In genomic region chr6:11535801-11536230, GRCh38 we compare ENCODE assay signal across 10 cellular contexts. TPM values are rescaled to one million over a fixed set of nuclear protein-coding genes. Genes with fewer than 3 reads are reported as not detected.
A peak's percentile ranks its signal among the peaks of the same experiment; 100 is the strongest.
DNase-seq lines count a peak whose midpoint lies in the region; ATAC-seq and TF ChIP-seq lines count a peak whose summit lies in the region.
"Had no signal": no experiment of that assay in that cellular context is flagged by ENCODE, and none has a peak within 500 bp of the region (broad histone marks: within the 10 kb centered on the region; RNA-seq: fewer than 3 reads in every experiment).

No MANE protein-coding gene starts in this region.

- POLR2A ChIA-PET in activated CD4-positive, alpha-beta memory T cell treated with anti-CD3 and anti-CD28 coated beads for 36 hours (lab: Charles Lee): no interaction called here
- POLR2A ChIA-PET in activated CD4-positive, alpha-beta memory T cell treated with anti-CD3 and anti-CD28 coated beads, Interleukin-2, amount 10 ng/mL, durations not matched to agents 7 days and 5 days (lab: Charles Lee): no interaction called here

- intact Hi-C loops in activated CD4-positive, alpha-beta memory T cell treated with anti-CD3 and anti-CD28 coated beads for 36 hours (cut with micrococcal nuclease): loop anchor here (2.0 to 5.0 kb wide), 2 partner anchors 75 to 169 kb away; no protein-coding TSS in a partner anchor
- intact Hi-C loops in dorsolateral prefrontal cortex (cut with DNase I): loop anchor here (5.0 kb wide), 2 partner anchors 41 to 444 kb away; partner anchors contain the start of gene SMIM13 (in 1 of the 2)
- intact Hi-C loops in gastrocnemius medialis (cut with DNase I; ENCODE audit: low total_unique reads): loop anchor here (5.0 kb wide), 1 partner anchor 41 kb away; no protein-coding TSS in a partner anchor

- H3K4me1 ChIP-seq in gastrocnemius medialis: peaks cover 4 to 21% of the 10 kb centered on the region in 2 donors

- TF ChIP-seq POLR2A in gastrocnemius medialis (IDR thresholded peaks at IDR 0.05): no peak

- ATAC-seq in gastrocnemius medialis: no peak

- H3K36me3 Mint-ChIP-seq in activated CD4-positive, alpha-beta memory T cell treated with anti-CD3 and anti-CD28 coated beads for 36 hours: no peaks in the 10 kb centered on the region
- H3K36me3 Mint-ChIP-seq in activated CD4-positive, alpha-beta memory T cell treated with anti-CD3 and anti-CD28 coated beads, Interleukin-2, amount 10 ng/mL, durations not matched to agents 7 days and 5 days (ENCODE audit: low read depth): no peaks in the 10 kb centered on the region
- no peaks in the 10 kb centered on the region for H3K36me3 Mint-ChIP-seq in progenitor cell of endocrine pancreas (ENCODE audit: insufficient read depth)

- H3K27me3 Mint-ChIP-seq in activated CD4-positive, alpha-beta memory T cell treated with anti-CD3 and anti-CD28 coated beads for 36 hours: peaks cover 15% of the 10 kb centered on the region
- H3K27me3 Mint-ChIP-seq in activated CD4-positive, alpha-beta memory T cell treated with anti-CD3 and anti-CD28 coated beads, Interleukin-2, amount 10 ng/mL, durations not matched to agents 7 days and 5 days: peaks cover 52% of the 10 kb centered on the region
- peaks cover 18% of the 10 kb centered on the region for H3K27me3 Mint-ChIP-seq in progenitor cell of endocrine pancreas
- H3K27me3 Mint-ChIP-seq: activated B cell treated with CpG ODN at 0.5 μM for 24 hours had no signal

- peak; percentile 45 for DNase-seq in activated CD4-positive, alpha-beta memory T cell treated with anti-CD3 and anti-CD28 coated beads for 36 hours
- no peak for DNase-seq in activated CD4-positive, alpha-beta memory T cell treated with anti-CD3 and anti-CD28 coated beads, Interleukin-2, amount 10 ng/mL, durations not matched to agents 7 days and 5 days
- DNase-seq in dorsolateral prefrontal cortex (no peak), progenitor cell of endocrine pancreas (ENCODE audit: low spot score, unreplicated experiment) (no peak), gastrocnemius medialis (no peak), NCI-H1930 (lab: John Stamatoyannopoulos, UW) (no peak)
- no peak for DNase-seq in activated effector memory CD4-positive, alpha-beta T cell treated with Interleukin-2 at 50 U/mL for 16 hours
- DNase-seq: activated B cell treated with CpG ODN at 0.5 μM for 24 hours had no signal

- no peak overlapping the region for H3K27ac Mint-ChIP-seq in activated CD4-positive, alpha-beta memory T cell treated with anti-CD3 and anti-CD28 coated beads for 36 hours
- no peak overlapping the region for H3K27ac Mint-ChIP-seq in activated CD4-positive, alpha-beta memory T cell treated with anti-CD3 and anti-CD28 coated beads, Interleukin-2, amount 10 ng/mL, durations not matched to agents 7 days and 5 days
- no peak overlapping the region for H3K27ac Mint-ChIP-seq in progenitor cell of endocrine pancreas
- H3K27ac Mint-ChIP-seq: activated B cell treated with CpG ODN at 0.5 μM for 24 hours had no signal

- H3K36me3 ChIP-seq in gastrocnemius medialis: no peaks in the 10 kb centered on the region
- H3K36me3 ChIP-seq: BLaER1 had no signal

- H3K9me3 Mint-ChIP-seq in activated CD4-positive, alpha-beta memory T cell treated with anti-CD3 and anti-CD28 coated beads for 36 hours: no peaks in the 10 kb centered on the region
- no peaks in the 10 kb centered on the region for H3K9me3 Mint-ChIP-seq in activated CD4-positive, alpha-beta memory T cell treated with anti-CD3 and anti-CD28 coated beads, Interleukin-2, amount 10 ng/mL, durations not matched to agents 7 days and 5 days
- H3K9me3 Mint-ChIP-seq in progenitor cell of endocrine pancreas (ENCODE audit: low read depth): no peaks in the 10 kb centered on the region
- H3K9me3 Mint-ChIP-seq: activated B cell treated with CpG ODN at 0.5 μM for 24 hours had no signal

- H3K27me3 ChIP-seq in dorsolateral prefrontal cortex (no peaks in the 10 kb centered on the region), gastrocnemius medialis (no peaks in the 10 kb centered on the region)

- TF ChIP-seq CTCF in dorsolateral prefrontal cortex (IDR thresholded peaks at IDR 0.05 in 54 of 56, conservative IDR thresholded peaks at IDR 0.05 in 2 of 56; ENCODE audit: low read depth in 1 of 56, partially characterized antibody in 56 of 56): no peak
- no peak for TF ChIP-seq CTCF in progenitor cell of endocrine pancreas (IDR thresholded peaks at IDR 0.05; ENCODE audit: unreplicated experiment)
- TF ChIP-seq CTCF in gastrocnemius medialis (IDR thresholded peaks at IDR 0.05 in 4 of 5, conservative IDR thresholded peaks at IDR 0.05 in 1 of 5): no peak

- no peak overlapping the region for H3K4me3 Mint-ChIP-seq in activated CD4-positive, alpha-beta memory T cell treated with anti-CD3 and anti-CD28 coated beads for 36 hours
- H3K4me3 Mint-ChIP-seq in activated CD4-positive, alpha-beta memory T cell treated with anti-CD3 and anti-CD28 coated beads, Interleukin-2, amount 10 ng/mL, durations not matched to agents 7 days and 5 days: no peak overlapping the region
- H3K4me3 Mint-ChIP-seq in progenitor cell of endocrine pancreas (ENCODE audit: low read depth): peak overlapping the region; percentile 12

- H3K4me3 ChIP-seq in dorsolateral prefrontal cortex (peak overlapping the region in 8 of 59 donors; percentile 85 to 96 (median 88)), gastrocnemius medialis (no peak overlapping the region)

- H3K4me1 Mint-ChIP-seq in activated CD4-positive, alpha-beta memory T cell treated with anti-CD3 and anti-CD28 coated beads for 36 hours (ENCODE audit: low read depth): peaks cover 9% of the 10 kb centered on the region
- peaks cover 12% of the 10 kb centered on the region for H3K4me1 Mint-ChIP-seq in activated CD4-positive, alpha-beta memory T cell treated with anti-CD3 and anti-CD28 coated beads, Interleukin-2, amount 10 ng/mL, durations not matched to agents 7 days and 5 days
- H3K4me1 Mint-ChIP-seq in progenitor cell of endocrine pancreas (ENCODE audit: low read depth): peaks cover 9% of the 10 kb centered on the region

- H3K9me3 ChIP-seq in gastrocnemius medialis: no peaks in the 10 kb centered on the region
- H3K9me3 ChIP-seq: BLaER1 had no signal

- in situ Hi-C loops in gastrocnemius medialis (cut with MboI; ENCODE audit: low sequenced_read_pairs in 4 of 4): no loop called here

- CTCF ChIA-PET in activated CD4-positive, alpha-beta memory T cell treated with anti-CD3 and anti-CD28 coated beads for 36 hours (lab: Charles Lee): no interaction called here
- CTCF ChIA-PET in activated CD4-positive, alpha-beta memory T cell treated with anti-CD3 and anti-CD28 coated beads, Interleukin-2, amount 10 ng/mL, durations not matched to agents 7 days and 5 days (lab: Charles Lee): no interaction called here

- peak overlapping the region in 44 of 59 donors; percentile 1 to 97 (median 85) for H3K27ac ChIP-seq in dorsolateral prefrontal cortex
- no peak overlapping the region for H3K27ac ChIP-seq in gastrocnemius medialis
- H3K27ac ChIP-seq: BLaER1 had no signal

TF ChIP-seq in PFSK-1, 5 proteins besides CTCF, POLR2A, EP300 and RAD21:
- TF ChIP-seq POLR2AphosphoS5 (IDR thresholded peaks at IDR 0.05; ENCODE audit: low read depth, low read length): no peak
- peak; percentile 88 to 97 for TF ChIP-seq REST (IDR thresholded peaks at IDR 0.05; ENCODE audit: insufficient read depth in 1 of 2, low read depth in 2 of 2, low read length in 2 of 2)
- no peak for TF ChIP-seq FOXP2 (optimal IDR thresholded peaks at IDR 0.05; ENCODE audit: borderline replicate concordance, extremely low read depth, extremely low read length, insufficient read depth)
- 0 out of 2 replicates have a peak, but pooled peaks have one; percentile 23 for TF ChIP-seq SIN3A (IDR thresholded peaks at IDR 0.05; ENCODE audit: borderline replicate concordance, insufficient read depth, low read length)

RNA-seq across cellular contexts. Expression of gene TMEM170B, which starts 1.7 kb away (rescaled TPM):
- total RNA-seq in activated CD4-positive, alpha-beta memory T cell treated with anti-CD3 and anti-CD28 coated beads for 36 hours: 1 to 10 TPM in 1 of 2 experiments, under 1 TPM in 1; 0.83 to 1.1 TPM
- under 1 TPM; 0.48 to 0.50 TPM for total RNA-seq in activated CD4-positive, alpha-beta memory T cell treated with anti-CD3 and anti-CD28 coated beads, Interleukin-2, amount 10 ng/mL, durations not matched to agents 7 days and 5 days
- 0.80 TPM for polyA plus RNA-seq in PFSK-1 (2012; ENCODE audit: insufficient read length, low read depth)
- total RNA-seq in dorsolateral prefrontal cortex: 10 to 100 TPM; 19.1 to 53.1 (median 33.6) TPM
- total RNA-seq in progenitor cell of endocrine pancreas: 7.3 and 7.6 TPM in 2 replicates
- 10 to 100 TPM in 3 of 4 donors, 1 to 10 TPM in 1; 5.5 to 22.0 (median 12.3) TPM for total RNA-seq in gastrocnemius medialis

Comparison
In these comparisons a context has a peak if more than half of its experiments do, and no peak if none do; other contexts are left out.
1. H3K27ac ChIP-seq: peak in dorsolateral prefrontal cortex (44 of 59); none in gastrocnemius medialis (0 of 4).